23 cellular contexts compared by ENCODE assay signal in the genomic region with DNA sequence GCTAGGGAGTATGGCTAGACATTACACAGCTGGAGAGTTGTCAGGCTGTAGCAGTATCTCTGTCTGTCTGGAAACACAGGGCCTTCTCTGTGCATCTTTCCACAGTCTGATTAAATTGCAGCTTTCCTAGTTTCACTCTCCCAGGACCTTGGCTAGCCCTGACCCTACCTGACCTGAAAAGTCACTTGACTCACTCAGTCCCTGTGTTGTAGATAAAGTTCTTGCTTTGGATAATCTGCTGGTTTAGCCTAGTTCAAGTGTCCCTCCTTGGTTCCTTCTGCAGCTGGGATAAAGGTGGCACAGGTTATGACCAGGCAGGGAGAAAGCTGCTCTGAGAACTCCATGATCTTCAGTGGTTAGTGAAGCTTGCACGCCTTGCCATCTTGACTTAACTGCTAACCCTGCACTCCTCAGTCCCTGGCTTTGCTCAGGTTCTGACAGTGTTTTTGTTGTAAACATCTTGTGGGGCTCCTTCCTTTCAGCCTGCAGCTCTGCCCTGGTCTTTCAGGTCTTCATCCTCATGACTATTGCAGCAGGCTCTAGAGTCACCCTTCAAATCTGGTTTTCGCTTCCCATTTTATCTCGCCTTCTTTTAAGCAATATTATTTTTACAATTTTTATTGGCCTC.
DNase-seq lines count a peak whose midpoint lies in the region; ATAC-seq, FAIRE-seq and TF ChIP-seq lines count a peak whose summit lies in the region.
"Had no signal": no experiment of that assay in that cellular context is flagged by ENCODE, and none has a peak within 500 bp of the region (broad histone marks: within the 10 kb centered on the region; RNA-seq: fewer than 3 reads in every experiment).

No MANE protein-coding gene starts in this region.

- no peak overlapping the region for H4K5ac ChIP-seq in H1 (ENCODE audit: insufficient read length, low read depth, low read length)

- H2BK12ac ChIP-seq in H1 (ENCODE audit: low read depth, low read length) (no peak overlapping the region), mesenchymal stem cell (ENCODE audit: low read length in 2 of 2) (no peak overlapping the region)

- POLR2A ChIA-PET in H1 (lab: Charles Lee; ENCODE audit: partially characterized antibody): interaction anchor here (0.5 to 0.8 kb wide), 2 partner anchors 8 to 270 kb away, joined by 3 read pairs; no protein-coding TSS in a partner anchor

- no peak overlapping the region for H2BK20ac ChIP-seq in H1 (ENCODE audit: low read length)

- H3K79me1 ChIP-seq in H1 (ENCODE audit: low read depth, low read length) (no peaks in the 10 kb centered on the region), mesenchymal stem cell (replicated peaks; ENCODE audit: low read length, poor library complexity, severe bottlenecking) (no peaks in the 10 kb centered on the region)

- no peak for DNase-seq in H1 (ENCODE audit: low read depth in 1 of 2, low spot score in 2 of 2)
- no peak for DNase-seq in lower lobe of right lung
- DNase-seq in thoracic aorta (ENCODE audit: low spot score): no peak
- DNase-seq in stimulated activated naive CD4-positive, alpha-beta T cell (lab: John Stamatoyannopoulos, UW): no peak
- no peak for DNase-seq in mesenchymal stem cell
- no peak for DNase-seq in stimulated activated CD4-positive, alpha-beta T cell treated with anti-CD3 and anti-CD28 coated beads, Interleukin-4, amount 100 ng/mL, for 4 hours
- DNase-seq: activated CD4-positive, alpha-beta T cell treated with anti-CD3 and anti-CD28 coated beads, Interleukin-2, amount 10 ng/mL, durations not matched to agents 24 days and 14 days; activated naive CD4-positive, alpha-beta T cell treated with anti-CD3 and anti-CD28 coated beads, Interleukin-2, amount 50 U/mL, for 16 hours; CD8-positive, alpha-beta T cell; DMS53; effector memory CD8-positive, alpha-beta T cell; KBM-7; stimulated activated CD4-positive, alpha-beta T cell treated with anti-CD3 and anti-CD28 coated beads, Interleukin-1b, Interleukin-23, amount 100 ng/mL, for 48 hours; stimulated activated naive CD4-positive, alpha-beta T cell treated with Interleukin-2 at 50 U/mL for 16 hours; T-helper 17 cell; thyroid gland had no signal

- H3K27ac ChIP-seq in KMS-11 (peak overlapping the region; percentile 64), H1 (ENCODE audit: low read depth, low read length) (no peak overlapping the region), lower lobe of right lung (peak overlapping the region; percentile 19), thoracic aorta (peak overlapping the region; percentile 39 to 55), mesenchymal stem cell (ENCODE audit: low read length, poor library complexity, severe bottlenecking) (no peak overlapping the region)
- H3K27ac ChIP-seq: esophagus muscularis mucosa, skin epidermis, thyroid gland had no signal

- H3K4me3 ChIP-seq in KMS-11 (IDR thresholded peaks at IDR 0.05; ENCODE audit: insufficient read depth, low read depth, low read length) (no peak overlapping the region), H1 (ENCODE audit: extremely low read depth in 1 of 4, insufficient read depth in 2 of 4, low read depth in 3 of 4, low read length in 4 of 4) (no peak overlapping the region), lower lobe of right lung (no peak overlapping the region), thoracic aorta (no peak overlapping the region), mesenchymal stem cell (ENCODE audit: insufficient read depth in 1 of 2, low read depth in 1 of 2, low read length in 2 of 2) (no peak overlapping the region)
- H3K4me3 ChIP-seq: esophagus muscularis mucosa, skin epidermis, thyroid gland had no signal

- no peak for TF ChIP-seq RAD21 in H1 (IDR thresholded peaks at IDR 0.05 in 1 of 2, conservative IDR thresholded peaks at IDR 0.05 in 1 of 2; ENCODE audit: low read depth in 2 of 2, low read length in 2 of 2)

- H4K8ac ChIP-seq in H1 (ENCODE audit: extremely low read depth, insufficient read depth, low read length) (no peak overlapping the region), mesenchymal stem cell (ENCODE audit: low read length) (no peak overlapping the region)

- H3K9me3 ChIP-seq in H1 (ENCODE audit: insufficient read depth in 2 of 2, low read depth in 1 of 2, low read length in 1 of 2) (no peaks in the 10 kb centered on the region), lower lobe of right lung (no peaks in the 10 kb centered on the region), thoracic aorta (no peaks in the 10 kb centered on the region), mesenchymal stem cell (ENCODE audit: control insufficient read depth, low read length) (no peaks in the 10 kb centered on the region)
- H3K9me3 ChIP-seq: esophagus muscularis mucosa, thyroid gland had no signal

- H3K23ac ChIP-seq in H1 (ENCODE audit: insufficient read length) (no peak overlapping the region), mesenchymal stem cell (ENCODE audit: low read length in 2 of 2) (no peak overlapping the region)

- intact Hi-C loops in lower lobe of right lung (cut with DNase I): no loop called here

- H3K27me3 ChIP-seq in KMS-11 (ENCODE audit: insufficient read depth, low read depth) (no peaks in the 10 kb centered on the region), H1 (replicated peaks in 1 of 4; ENCODE audit: control insufficient read depth in 3 of 4, extremely low read depth in 1 of 4, insufficient read depth in 3 of 4, low read length in 3 of 4) (peaks cover 0 to 3% (median 0%) of the 10 kb centered on the region in 4 experiments; a peak in 1 of 7 replicates), lower lobe of right lung (ENCODE audit: low read depth) (no peaks in the 10 kb centered on the region), thoracic aorta (replicated peaks; ENCODE audit: insufficient read depth) (no peaks in the 10 kb centered on the region), mesenchymal stem cell (ENCODE audit: control insufficient read depth in 1 of 2, insufficient read depth in 1 of 2, low read length in 2 of 2) (peaks cover 5 to 7% of the 10 kb centered on the region in 2 experiments)
- H3K27me3 ChIP-seq: esophagus muscularis mucosa, thyroid gland had no signal

- WGBS in H1 (ENCODE audit: extremely low coverage in 1 of 2, insufficient coverage in 1 of 2, insufficient read length in 1 of 2, insufficient replicate concordance in 2 of 2, low coverage in 1 of 2, low lambda C conversion rate in 2 of 2, missing lambda C conversion rate in 1 of 2), 2 experiments: 94% methylated on average over 3 of the region's 3 CpGs; no CpG with 5 or more reads in 1 of the 2 experiments
- 85% methylated on average over 3 of the region's 3 CpGs for WGBS in mesenchymal stem cell

- TF ChIP-seq CTCF in KMS-11 (conservative IDR thresholded peaks at IDR 0.05; ENCODE audit: low read depth, low read length) (no peak), H1 (IDR thresholded peaks at IDR 0.05; ENCODE audit: control extremely low read depth in 1 of 3, insufficient read depth in 1 of 3, low read depth in 1 of 3, low read length in 3 of 3) (no peak), lower lobe of right lung (IDR thresholded peaks at IDR 0.05) (no peak), thoracic aorta (IDR thresholded peaks at IDR 0.05) (no peak)

- H2BK5ac ChIP-seq in H1 (ENCODE audit: low read depth, low read length) (no peak overlapping the region), mesenchymal stem cell (ENCODE audit: low read depth, low read length, poor library complexity, severe bottlenecking) (no peak overlapping the region)

- H3K4me2 ChIP-seq in KMS-11: peak overlapping the region; percentile 49
- H3K4me2 ChIP-seq in H1 (ENCODE audit: insufficient read depth in 1 of 2, low read depth in 2 of 2, low read length in 2 of 2): no peak overlapping the region
- H3K4me2 ChIP-seq in mesenchymal stem cell (ENCODE audit: low read length, poor library complexity, severe bottlenecking): no peak overlapping the region

- H2AFZ ChIP-seq in KMS-11 (ENCODE audit: low read depth) (no peak overlapping the region), H1 (ENCODE audit: low read length) (no peak overlapping the region), mesenchymal stem cell (ENCODE audit: low read depth, low read length) (no peak overlapping the region)

- no peak for TF ChIP-seq POLR2A in H1 (IDR thresholded peaks at IDR 0.05; ENCODE audit: control extremely low read depth in 1 of 2, low read depth in 2 of 2, low read length in 2 of 2)

- no peak overlapping the region for H3K56ac ChIP-seq in H1 (replicated peaks; ENCODE audit: insufficient read length, low read depth, low read length)

- H4K20me1 ChIP-seq in KMS-11 (ENCODE audit: insufficient read depth) (no peaks in the 10 kb centered on the region), H1 (replicated peaks in 1 of 2; ENCODE audit: control insufficient read depth in 1 of 2, insufficient read depth in 2 of 2, low read length in 2 of 2) (no peaks in the 10 kb centered on the region)

- H2BK15ac ChIP-seq in H1 (ENCODE audit: low read length): peak overlapping the region; percentile 40; the same call in 1 of the 2 replicates
- H2BK15ac ChIP-seq in mesenchymal stem cell (ENCODE audit: low read depth, poor library complexity, severe bottlenecking): no peak overlapping the region

- H3K23me2 ChIP-seq in H1 (ENCODE audit: low read depth, low read length): no peaks in the 10 kb centered on the region

- H4K91ac ChIP-seq in H1 (replicated peaks; ENCODE audit: insufficient read length, low read length) (no peak overlapping the region), mesenchymal stem cell (ENCODE audit: low read length) (no peak overlapping the region)

- H3K4ac ChIP-seq in H1 (replicated peaks; ENCODE audit: insufficient read length, low read depth, low read length): no peak overlapping the region
- no peak overlapping the region for H3K4ac ChIP-seq in mesenchymal stem cell (ENCODE audit: low read depth in 1 of 2, low read length in 2 of 2)

- H3K9ac ChIP-seq in KMS-11 (no peak overlapping the region), H1 (replicated peaks in 1 of 4; ENCODE audit: extremely low read depth in 1 of 4, low read depth in 3 of 4, low read length in 3 of 4) (no peak overlapping the region), mesenchymal stem cell (ENCODE audit: low read length) (no peak overlapping the region)

- H2BK120ac ChIP-seq in H1 (replicated peaks; ENCODE audit: low read depth, low read length) (no peak overlapping the region), mesenchymal stem cell (ENCODE audit: low read depth, low read length) (no peak overlapping the region)

- TF ChIP-seq EP300 in H1 (IDR thresholded peaks at IDR 0.05; ENCODE audit: borderline replicate concordance in 1 of 2, low read depth in 2 of 2, low read length in 2 of 2): no peak

- H3K4me1 ChIP-seq in KMS-11 (ENCODE audit: low read depth, poor library complexity, severe bottlenecking) (peaks cover 85% of the 10 kb centered on the region), H1 (replicated peaks in 1 of 4; ENCODE audit: control insufficient read depth in 3 of 4, insufficient read depth in 4 of 4, low read length in 3 of 4) (peaks cover 0 to under 1% (median 0%) of the 10 kb centered on the region in 4 experiments; a peak in 1 of 7 replicates), lower lobe of right lung (peaks cover 19% of the 10 kb centered on the region), thoracic aorta (ENCODE audit: control insufficient read depth in 1 of 2, low read depth in 2 of 2) (peaks cover 18 to 72% of the 10 kb centered on the region in 2 donors), mesenchymal stem cell (ENCODE audit: control insufficient read depth, insufficient read depth, low read depth, low read length) (no peaks in the 10 kb centered on the region)
- H3K4me1 ChIP-seq: thyroid gland had no signal

- H3K79me2 ChIP-seq in KMS-11 (ENCODE audit: insufficient read depth, low read depth) (no peaks in the 10 kb centered on the region), H1 (ENCODE audit: control insufficient read depth in 1 of 2, insufficient read depth in 2 of 2, low read length in 2 of 2) (no peaks in the 10 kb centered on the region)

- H3K36me3 ChIP-seq in KMS-11 (ENCODE audit: insufficient read depth) (no peaks in the 10 kb centered on the region), H1 (ENCODE audit: control insufficient read depth in 2 of 4, insufficient read depth in 4 of 4, low read length in 3 of 4) (no peaks in the 10 kb centered on the region), lower lobe of right lung (no peaks in the 10 kb centered on the region), thoracic aorta (no peaks in the 10 kb centered on the region), mesenchymal stem cell (ENCODE audit: control insufficient read depth in 1 of 2, insufficient read depth in 2 of 2, low read depth in 1 of 2, low read length in 2 of 2) (no peaks in the 10 kb centered on the region)
- H3K36me3 ChIP-seq: esophagus muscularis mucosa, thyroid gland had no signal

- no peak overlapping the region for H2AK5ac ChIP-seq in H1 (ENCODE audit: low read depth, low read length)
- H2AK5ac ChIP-seq in mesenchymal stem cell (ENCODE audit: low read length, severe bottlenecking): no peak overlapping the region

- H3K14ac ChIP-seq in H1 (ENCODE audit: insufficient read length) (no peak overlapping the region), mesenchymal stem cell (ENCODE audit: low read length in 2 of 2) (no peak overlapping the region)

- peak; percentile 13 to 60 for ATAC-seq in lower lobe of right lung
- ATAC-seq in thoracic aorta (ENCODE audit: insufficient number of reproducible peaks, low FRiP score, low read depth): no peak
- ATAC-seq in HG02610 (IDR thresholded peaks at IDR 0.05; ENCODE audit: unreplicated experiment): no peak
- ATAC-seq: CD8-positive, alpha-beta T cell; effector memory CD8-positive, alpha-beta T cell; Panc1; T-helper 17 cell had no signal

- H3K18ac ChIP-seq in H1 (ENCODE audit: extremely low read depth, low read length) (no peak overlapping the region), mesenchymal stem cell (ENCODE audit: low read depth in 1 of 2, low read length in 2 of 2) (no peak overlapping the region)

- no peak for FAIRE-seq in H1 (lab: Jason Lieb, UNC)
- FAIRE-seq: astrocyte, GM12892 had no signal

- CTCF ChIA-PET in H1 (lab: Charles Lee; ENCODE audit: partially characterized antibody): interaction anchor here (0.8 to 1.6 kb wide), 5 partner anchors 12 to 226 kb away, joined by 3 to 5 read pairs (median 3); no protein-coding TSS in a partner anchor

Comparison
In these comparisons a context has a peak if more than half of its experiments do, and no peak if none do; other contexts are left out.
1. H3K27ac ChIP-seq: peak in KMS-11 (single experiment), lower lobe of right lung (single experiment) and thoracic aorta (2 of 2); none in H1 (single experiment) and mesenchymal stem cell (single experiment).
2. ATAC-seq: peak in lower lobe of right lung (2 of 2); none in thoracic aorta (single experiment) and HG02610 (single experiment).